Comparison of ENCODE assay signal across 14 cellular contexts in genomic region chr12:97283297-97283696, GRCh38.
DNase-seq lines count a peak whose midpoint lies in the region; ATAC-seq and TF ChIP-seq lines count a peak whose summit lies in the region.
"Had no signal": no experiment of that assay in that cellular context is flagged by ENCODE, and none has a peak within 500 bp of the region (broad histone marks: within the 10 kb centered on the region; RNA-seq: fewer than 3 reads in every experiment).

No MANE protein-coding gene starts in this region.

- no TSS peak for BruUV-seq in Panc1 (replicated peaks; lab: Mats Ljungman, UMichigan)

- no peaks in the 10 kb centered on the region for H3F3A ChIP-seq in GM23338 (replicated peaks; ENCODE audit: low read depth)

- no peak overlapping the region for H4K12ac ChIP-seq in trophoblast cell (ENCODE audit: low read depth, low read length)

- no peak overlapping the region for H3K27ac ChIP-seq in GM23338 (ENCODE audit: low read depth)
- no peak overlapping the region for H3K27ac ChIP-seq in Panc1 (ENCODE audit: low read length)
- H3K27ac ChIP-seq in trophoblast cell (ENCODE audit: low read depth, low read length) = no peak overlapping the region
- H3K27ac ChIP-seq: pancreas had no signal

- H3K14ac ChIP-seq in trophoblast cell (ENCODE audit: low read length) = no peak overlapping the region

- H3K36me3 ChIP-seq in GM23338 (ENCODE audit: insufficient read depth) (no peaks in the 10 kb centered on the region), Panc1 (ENCODE audit: control insufficient read depth, insufficient read depth, low read length) (no peaks in the 10 kb centered on the region), trophoblast cell (ENCODE audit: control insufficient read depth in 1 of 2, insufficient read depth in 2 of 2, low read length in 2 of 2) (no peaks in the 10 kb centered on the region)
- H3K36me3 ChIP-seq: pancreas had no signal

- ATAC-seq in GM23338 = peak; percentile 52
- no peak for ATAC-seq in Panc1
- ATAC-seq: pancreas, T-cell had no signal

- H3K27me3 ChIP-seq in GM23338 (ENCODE audit: insufficient read depth) (no peaks in the 10 kb centered on the region), Panc1 (ENCODE audit: control insufficient read depth, insufficient read depth, low read length) (no peaks in the 10 kb centered on the region), trophoblast cell (ENCODE audit: insufficient read depth, low read length) (no peaks in the 10 kb centered on the region)
- H3K27me3 ChIP-seq: pancreas had no signal

- in situ Hi-C loops in Panc1 (cut with HindIII; ENCODE audit: low pct_unique_long_range_greater_than_20kb, low sequenced_read_pairs) (no loop called here), GM13976 (cut with MboI; ENCODE audit: low sequenced_read_pairs, unreplicated experiment) (no loop called here)

- no peak overlapping the region for H3K23ac ChIP-seq in trophoblast cell (ENCODE audit: low read length)

- no peak overlapping the region for H2AK5ac ChIP-seq in trophoblast cell (ENCODE audit: low read length)

- no peak overlapping the region for H4K91ac ChIP-seq in trophoblast cell (ENCODE audit: low read depth, low read length)

- WGBS in trophoblast cell (ENCODE audit: extremely low coverage, insufficient coverage, insufficient read length) = no CpG with 5 or more reads among the region's 8 CpGs

- H3K9me2 ChIP-seq in GM23338 (ENCODE audit: insufficient read depth) = 0 out of 2 replicates have a peak, but pooled peaks cover 6% of the 10 kb centered on the region

- H3K79me1 ChIP-seq in trophoblast cell (ENCODE audit: low read length) = no peaks in the 10 kb centered on the region

- no peak overlapping the region for H3K4ac ChIP-seq in trophoblast cell (ENCODE audit: low read depth, low read length)

- H2BK12ac ChIP-seq in trophoblast cell (ENCODE audit: low read length) = no peak overlapping the region

- peak; percentile 18 for DNase-seq in activated CD4-positive, alpha-beta memory T cell treated with anti-CD3 and anti-CD28 coated beads for 36 hours
- DNase-seq in activated CD4-positive, alpha-beta memory T cell treated with anti-CD3 and anti-CD28 coated beads, Interleukin-2, amount 10 ng/mL, durations not matched to agents 7 days and 5 days = no peak
- peak; percentile 77 for DNase-seq in GM23338 (ENCODE audit: low spot score)
- no peak for DNase-seq in Panc1 (ENCODE audit: low read depth, low spot score)
- no peak for DNase-seq in trophoblast cell
- DNase-seq in GM13976 (ENCODE audit: low spot score) = no peak
- no peak for DNase-seq in Ammon's horn (ENCODE audit: low spot score)
- no peak for DNase-seq in NCI-H1930 (lab: John Stamatoyannopoulos, UW)
- DNase-seq: activated CD8-positive, alpha-beta memory T cell treated with anti-CD3 and anti-CD28 coated beads for 24 hours; mesenchymal stem cell; pancreas; T-cell had no signal

- H3K4me1 Mint-ChIP-seq in activated CD4-positive, alpha-beta memory T cell treated with anti-CD3 and anti-CD28 coated beads for 36 hours (ENCODE audit: low read depth) = no peaks in the 10 kb centered on the region
- no peaks in the 10 kb centered on the region for H3K4me1 Mint-ChIP-seq in activated CD4-positive, alpha-beta memory T cell treated with anti-CD3 and anti-CD28 coated beads, Interleukin-2, amount 10 ng/mL, durations not matched to agents 7 days and 5 days
- no peaks in the 10 kb centered on the region for H3K4me1 Mint-ChIP-seq in GM23338
- H3K4me1 Mint-ChIP-seq: central memory CD8-positive, alpha-beta T cell; T-cell had no signal

- no peaks in the 10 kb centered on the region for H4K20me1 ChIP-seq in GM23338 (replicated peaks; ENCODE audit: insufficient read depth)

- CTCF ChIA-PET in activated CD4-positive, alpha-beta memory T cell treated with anti-CD3 and anti-CD28 coated beads for 36 hours (lab: Charles Lee) = interaction anchor here (1.3 kb wide), 1 partner anchor 10 kb away, joined by 5 read pairs; no protein-coding TSS in a partner anchor
- CTCF ChIA-PET in activated CD4-positive, alpha-beta memory T cell treated with anti-CD3 and anti-CD28 coated beads, Interleukin-2, amount 10 ng/mL, durations not matched to agents 7 days and 5 days (lab: Charles Lee) = no interaction called here
- CTCF ChIA-PET in Panc1 (lab: Charles Lee) = no interaction called here

- H3K9ac ChIP-seq in trophoblast cell (ENCODE audit: low read length) = no peak overlapping the region

- no peak overlapping the region for H3K4me2 ChIP-seq in GM23338
- no peak overlapping the region for H3K4me2 ChIP-seq in trophoblast cell (ENCODE audit: low read length)

- H3K18ac ChIP-seq in trophoblast cell (ENCODE audit: low read length) = no peak overlapping the region

- H2BK120ac ChIP-seq in trophoblast cell (ENCODE audit: insufficient read depth, low read length, poor library complexity) = no peak overlapping the region

- H3K9me3 ChIP-seq in Panc1 (ENCODE audit: control insufficient read depth, insufficient read depth, low read depth, low read length) (no peaks in the 10 kb centered on the region), trophoblast cell (ENCODE audit: insufficient read depth, low read depth, low read length) (peaks cover 3% of the 10 kb centered on the region)
- H3K9me3 ChIP-seq: pancreas had no signal

- no peaks in the 10 kb centered on the region for H3K9me3 Mint-ChIP-seq in activated CD4-positive, alpha-beta memory T cell treated with anti-CD3 and anti-CD28 coated beads for 36 hours
- H3K9me3 Mint-ChIP-seq in activated CD4-positive, alpha-beta memory T cell treated with anti-CD3 and anti-CD28 coated beads, Interleukin-2, amount 10 ng/mL, durations not matched to agents 7 days and 5 days = no peaks in the 10 kb centered on the region
- peaks cover 7% of the 10 kb centered on the region for H3K9me3 Mint-ChIP-seq in GM23338
- H3K9me3 Mint-ChIP-seq: central memory CD8-positive, alpha-beta T cell; T-cell had no signal

- H2BK5ac ChIP-seq in trophoblast cell (ENCODE audit: low read depth, low read length, poor library complexity) = no peak overlapping the region

- TF ChIP-seq CTCF in GM23338 (conservative IDR thresholded peaks at IDR 0.05; ENCODE audit: low read depth in 2 of 2) (peak; percentile 78 to 83), Panc1 (IDR thresholded peaks at IDR 0.05) (peak; percentile 38), GM13976 (IDR thresholded peaks at IDR 0.05; ENCODE audit: borderline replicate concordance, control extremely low read depth, extremely low read depth, insufficient read depth, missing control alignments) (no peak)

- no peak overlapping the region for H3K27ac Mint-ChIP-seq in activated CD4-positive, alpha-beta memory T cell treated with anti-CD3 and anti-CD28 coated beads for 36 hours
- H3K27ac Mint-ChIP-seq in activated CD4-positive, alpha-beta memory T cell treated with anti-CD3 and anti-CD28 coated beads, Interleukin-2, amount 10 ng/mL, durations not matched to agents 7 days and 5 days = no peak overlapping the region
- H3K27ac Mint-ChIP-seq in GM23338 = no peak overlapping the region
- H3K27ac Mint-ChIP-seq: activated naive CD8-positive, alpha-beta T cell; T-cell had no signal

- no peaks in the 10 kb centered on the region for H3K79me2 ChIP-seq in GM23338 (replicated peaks; ENCODE audit: insufficient read depth)
- H3K79me2 ChIP-seq in trophoblast cell (ENCODE audit: control insufficient read depth, insufficient read depth, low read length, poor library complexity) = no peaks in the 10 kb centered on the region

- H2AFZ ChIP-seq in GM23338 (no peak overlapping the region), trophoblast cell (ENCODE audit: insufficient read depth, low read length, poor library complexity) (no peak overlapping the region)

- POLR2A ChIA-PET in activated CD4-positive, alpha-beta memory T cell treated with anti-CD3 and anti-CD28 coated beads for 36 hours (lab: Charles Lee) = no interaction called here
- POLR2A ChIA-PET in activated CD4-positive, alpha-beta memory T cell treated with anti-CD3 and anti-CD28 coated beads, Interleukin-2, amount 10 ng/mL, durations not matched to agents 7 days and 5 days (lab: Charles Lee) = no interaction called here
- POLR2A ChIA-PET in Panc1 (lab: Charles Lee) = no interaction called here

- no peaks in the 10 kb centered on the region for H3K36me3 Mint-ChIP-seq in activated CD4-positive, alpha-beta memory T cell treated with anti-CD3 and anti-CD28 coated beads for 36 hours
- no peaks in the 10 kb centered on the region for H3K36me3 Mint-ChIP-seq in activated CD4-positive, alpha-beta memory T cell treated with anti-CD3 and anti-CD28 coated beads, Interleukin-2, amount 10 ng/mL, durations not matched to agents 7 days and 5 days (ENCODE audit: low read depth)
- peaks cover 3% of the 10 kb centered on the region; the same call in 1 of the 3 replicates for H3K36me3 Mint-ChIP-seq in GM23338 (ENCODE audit: low read depth)
- H3K36me3 Mint-ChIP-seq: activated naive CD8-positive, alpha-beta T cell; T-cell had no signal

- no peak overlapping the region for H3K4me3 ChIP-seq in GM23338
- H3K4me3 ChIP-seq in Panc1 (ENCODE audit: low read depth in 2 of 2, low read length in 2 of 2) = no peak overlapping the region
- H3K4me3 ChIP-seq in trophoblast cell (ENCODE audit: low read depth, low read length) = peak overlapping the region; percentile 6
- H3K4me3 ChIP-seq: pancreas had no signal

- no peak overlapping the region for H3K4me3 Mint-ChIP-seq in activated CD4-positive, alpha-beta memory T cell treated with anti-CD3 and anti-CD28 coated beads for 36 hours
- H3K4me3 Mint-ChIP-seq in activated CD4-positive, alpha-beta memory T cell treated with anti-CD3 and anti-CD28 coated beads, Interleukin-2, amount 10 ng/mL, durations not matched to agents 7 days and 5 days = no peak overlapping the region
- no peak overlapping the region for H3K4me3 Mint-ChIP-seq in GM23338
- H3K4me3 Mint-ChIP-seq: activated naive CD8-positive, alpha-beta T cell; central memory CD8-positive, alpha-beta T cell; T-cell had no signal

- H3K4me1 ChIP-seq in GM23338 (ENCODE audit: insufficient read depth) (no peaks in the 10 kb centered on the region), Panc1 (ENCODE audit: control insufficient read depth, insufficient read depth, low read length) (no peaks in the 10 kb centered on the region), trophoblast cell (ENCODE audit: control insufficient read depth in 1 of 2, insufficient read depth in 2 of 2, low read length in 2 of 2) (peaks cover 0 to 2% of the 10 kb centered on the region in 2 experiments)
- H3K4me1 ChIP-seq: pancreas had no signal

- H4K8ac ChIP-seq in trophoblast cell (ENCODE audit: low read depth, low read length) = no peak overlapping the region

- peaks cover 6% of the 10 kb centered on the region for H3K27me3 Mint-ChIP-seq in activated CD4-positive, alpha-beta memory T cell treated with anti-CD3 and anti-CD28 coated beads for 36 hours
- peaks cover 7% of the 10 kb centered on the region for H3K27me3 Mint-ChIP-seq in activated CD4-positive, alpha-beta memory T cell treated with anti-CD3 and anti-CD28 coated beads, Interleukin-2, amount 10 ng/mL, durations not matched to agents 7 days and 5 days
- peaks cover 6% of the 10 kb centered on the region for H3K27me3 Mint-ChIP-seq in GM23338 (ENCODE audit: insufficient read depth, low read depth, poor library complexity)

- intact Hi-C loops in activated CD4-positive, alpha-beta memory T cell treated with anti-CD3 and anti-CD28 coated beads for 36 hours (cut with micrococcal nuclease) = no loop called here
- intact Hi-C loops in Panc1 (cut with micrococcal nuclease; ENCODE audit: unreplicated experiment) = no loop called here

TF ChIP-seq in GM23338, 12 proteins besides CTCF, POLR2A, EP300 and RAD21 (continues in another document):
- no peak for TF ChIP-seq JUNB (IDR thresholded peaks at IDR 0.05; ENCODE audit: unreplicated experiment)

Comparison
In these comparisons a context has a peak if more than half of its experiments do, and no peak if none do; other contexts are left out.
1. DNase-seq: peak in activated CD4-positive, alpha-beta memory T cell treated with anti-CD3 and anti-CD28 coated beads for 36 hours (single experiment) and GM23338 (single experiment); none in activated CD4-positive, alpha-beta memory T cell treated with anti-CD3 and anti-CD28 coated beads, Interleukin-2, amount 10 ng/mL, durations not matched to agents 7 days and 5 days (single experiment), Panc1 (single experiment), trophoblast cell (0 of 2), GM13976 (single experiment), Ammon's horn (single experiment) and NCI-H1930 (0 of 2).